Comparison of ENCODE assay signal across 13 cellular contexts in the genomic region with DNA sequence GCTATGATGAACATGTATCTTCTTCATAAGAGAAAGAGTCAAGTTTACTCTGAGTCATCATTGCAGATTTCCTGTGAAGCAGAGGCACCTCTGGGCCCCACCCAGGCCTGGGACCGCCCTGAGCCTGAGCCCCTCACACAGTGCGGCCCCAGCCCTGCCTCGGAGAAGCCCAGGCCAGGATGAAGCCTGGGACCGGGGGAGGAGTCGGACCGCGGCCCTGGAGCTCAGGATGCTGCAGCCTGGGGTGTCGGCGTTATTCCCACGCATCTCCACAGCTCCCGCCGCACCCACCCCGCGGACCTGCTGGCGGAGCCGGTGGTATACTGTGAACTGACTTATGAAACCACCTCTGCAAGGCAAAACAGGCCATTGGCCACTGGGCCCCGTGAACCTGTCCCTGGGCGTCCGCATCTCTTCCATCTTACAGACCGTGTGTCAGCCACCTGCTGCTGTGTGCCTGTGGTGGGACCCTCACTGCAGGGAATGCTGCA. TPM values are rescaled to one million over a fixed set of nuclear protein-coding genes. Genes with fewer than 3 reads are reported as not detected.
DNase-seq lines count a peak whose midpoint lies in the region; ATAC-seq and TF ChIP-seq lines count a peak whose summit lies in the region.
"Had no signal": no experiment of that assay in that cellular context is flagged by ENCODE, and none has a peak within 500 bp of the region (broad histone marks: within the 10 kb centered on the region; RNA-seq: fewer than 3 reads in every experiment).

No MANE protein-coding gene starts in this region.

- H3K9me3 ChIP-seq in gastrocnemius medialis, result no peaks in the 10 kb centered on the region
- H3K9me3 ChIP-seq: neutrophil had no signal

- H3K27me3 ChIP-seq in gastrocnemius medialis, result peaks cover 11% of the 10 kb centered on the region in 3 donors

- peaks cover 17 to 18% of the 10 kb centered on the region in 2 donors for H3K4me1 ChIP-seq in gastrocnemius medialis

- no peaks in the 10 kb centered on the region for H3K9me3 Mint-ChIP-seq in activated T-cell treated with anti-CD3 and anti-CD28 coated beads, Interleukin-2, amount 50 U/mL, for 72 hours
- H3K9me3 Mint-ChIP-seq: CD4-positive, alpha-beta memory T cell had no signal

- in situ Hi-C loops in gastrocnemius medialis (cut with MboI; ENCODE audit: low sequenced_read_pairs in 4 of 4), result no loop called here

- H3K27ac ChIP-seq in gastrocnemius medialis, result peak overlapping the region; percentile 43 to 64 (median 64)
- H3K27ac ChIP-seq: neutrophil had no signal

- no peaks in the 10 kb centered on the region for H3K36me3 ChIP-seq in gastrocnemius medialis
- H3K36me3 ChIP-seq: neutrophil had no signal

- peak overlapping the region in 1 of 2 donors; percentile 40 for H3K4me3 Mint-ChIP-seq in activated T-cell treated with anti-CD3 and anti-CD28 coated beads, Interleukin-2, amount 50 U/mL, for 72 hours

- H3K27me3 Mint-ChIP-seq in activated T-cell treated with anti-CD3 and anti-CD28 coated beads, Interleukin-2, amount 50 U/mL, for 72 hours (ENCODE audit: low read depth), result peaks cover 17% of the 10 kb centered on the region

- H3K36me3 Mint-ChIP-seq in activated T-cell treated with anti-CD3 and anti-CD28 coated beads, Interleukin-2, amount 50 U/mL, for 72 hours (ENCODE audit: insufficient read depth in 2 of 2), result no peaks in the 10 kb centered on the region
- H3K36me3 Mint-ChIP-seq: CD4-positive, alpha-beta memory T cell had no signal

- no peak overlapping the region for H3K4me3 ChIP-seq in gastrocnemius medialis

- TF ChIP-seq CTCF in gastrocnemius medialis (IDR thresholded peaks at IDR 0.05 in 4 of 5, conservative IDR thresholded peaks at IDR 0.05 in 1 of 5), result no peak

- H3K27ac Mint-ChIP-seq in activated T-cell treated with anti-CD3 and anti-CD28 coated beads, Interleukin-2, amount 50 U/mL, for 72 hours, result no peak overlapping the region

- peaks cover 28% of the 10 kb centered on the region for H3K4me1 Mint-ChIP-seq in activated T-cell treated with anti-CD3 and anti-CD28 coated beads, Interleukin-2, amount 50 U/mL, for 72 hours (ENCODE audit: low read depth)

- TF ChIP-seq POLR2A in gastrocnemius medialis (IDR thresholded peaks at IDR 0.05), result no peak

- ATAC-seq in activated T-cell treated with anti-CD3 and anti-CD28 coated beads, Interleukin-2, amount 50 U/mL, for 72 hours (replicated peaks in 1 of 2), result peak; percentile 51 to 70
- ATAC-seq in left ventricle myocardium superior, result no peak
- no peak for ATAC-seq in gastrocnemius medialis
- ATAC-seq in GM18519 (IDR thresholded peaks at IDR 0.05; ENCODE audit: low FRiP score, unreplicated experiment), result no peak

- intact Hi-C loops in left ventricle myocardium superior (cut with micrococcal nuclease), result loop anchor here (10.0 kb wide), 1 partner anchor 126 kb away; no protein-coding TSS in a partner anchor
- intact Hi-C loops in gastrocnemius medialis (cut with DNase I; ENCODE audit: low total_unique reads), result no loop called here

- peak; percentile 23 for DNase-seq in GM03348 (ENCODE audit: low spot score)
- DNase-seq in activated T-cell treated with anti-CD3 and anti-CD28 coated beads, Interleukin-2, amount 50 U/mL, for 72 hours, result peak in 1 of 2 donors; percentile 35
- peak; percentile 47 for DNase-seq in left ventricle myocardium superior
- no peak for DNase-seq in gastrocnemius medialis
- DNase-seq in iPS-NIHi11 (ENCODE audit: low spot score), result no peak
- DNase-seq in NCI-H446 treated with DMSO at 0.1 percent for 48 hours (lab: John Stamatoyannopoulos, UW), result no peak
- DNase-seq in NCI-H1436 (lab: John Stamatoyannopoulos, UW), result no peak
- DNase-seq: CD4-positive, alpha-beta memory T cell; NCI-H1105 treated with DMSO at 0.1 percent for 48 hours; NCI-H774; stimulated activated CD4-positive, alpha-beta T cell treated with anti-CD3 and anti-CD28 coated beads, Interleukin-1b, Interleukin-23, amount 100 ng/mL, for 48 hours had no signal

RNA-seq across cellular contexts. Expression of gene COL6A1, which starts 2.4 kb away (rescaled TPM):
- total RNA-seq in activated T-cell treated with anti-CD3 and anti-CD28 coated beads, Interleukin-2, amount 50 U/mL, for 72 hours, result 1 to 10 TPM; 1.7 to 2.8 TPM
- 188 TPM for total RNA-seq in left ventricle myocardium superior
- 10 to 100 TPM; 50.5 to 97.8 (median 73.3) TPM for total RNA-seq in gastrocnemius medialis

Comparison
In these comparisons a context has a peak if more than half of its experiments do, and no peak if none do; other contexts are left out.
1. DNase-seq: peak in GM03348 (single experiment) and left ventricle myocardium superior (single experiment); none in gastrocnemius medialis (0 of 2), iPS-NIHi11 (single experiment), NCI-H446 treated with DMSO at 0.1 percent for 48 hours (single experiment) and NCI-H1436 (single experiment).
2. ATAC-seq: peak in activated T-cell treated with anti-CD3 and anti-CD28 coated beads, Interleukin-2, amount 50 U/mL, for 72 hours (2 of 2); none in left ventricle myocardium superior (single experiment), gastrocnemius medialis (0 of 2) and GM18519 (single experiment).
3. RNA of gene COL6A1, which starts 2.4 kb away (total RNA-seq): 188 TPM in left ventricle myocardium superior (single experiment) and 50.5 to 97.8 TPM in gastrocnemius medialis; 1.7 to 2.8 TPM in activated T-cell treated with anti-CD3 and anti-CD28 coated beads, Interleukin-2, amount 50 U/mL, for 72 hours; every median in the first group is over 10 times any median in the second.